ENCODE assay signal across 35 cellular contexts in the genomic region with DNA sequence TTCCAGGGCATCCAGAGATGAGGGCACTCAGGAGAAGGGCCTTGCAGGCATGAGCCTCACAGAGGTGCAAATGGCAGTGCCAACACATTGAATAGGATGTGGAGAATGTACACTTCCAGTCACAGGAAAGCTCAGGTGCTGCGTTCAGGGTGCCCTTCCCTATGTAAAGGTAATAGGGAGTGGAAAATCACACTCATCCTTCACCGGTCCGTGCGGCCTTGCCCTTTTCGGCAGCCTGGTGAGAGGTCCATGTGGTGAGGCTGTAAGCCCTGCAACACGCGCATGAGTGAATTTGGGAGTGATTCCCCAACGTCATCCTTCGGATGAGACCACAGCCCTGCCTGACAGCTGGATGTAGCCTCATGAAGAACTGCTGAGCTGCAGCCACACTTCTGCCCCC.
"Had no signal": no experiment of that assay in that cellular context is flagged by ENCODE, and none has a peak within 500 bp of the region (broad histone marks: within the 10 kb centered on the region; RNA-seq: fewer than 3 reads in every experiment).

No MANE protein-coding gene starts in this region.

- H3K27me3 ChIP-seq: ascending aorta, cardiac muscle cell had no signal

- H3K4me3 Mint-ChIP-seq: activated B cell treated with CpG ODN at 0.5 μM for 24 hours; activated CD4-positive, alpha-beta memory T cell treated with anti-CD3 and anti-CD28 coated beads, Interleukin-2, amount 10 ng/mL, durations not matched to agents 7 days and 5 days; activated CD4-positive, alpha-beta T cell treated with anti-CD3 and anti-CD28 coated beads, Interleukin-2, amount 10 ng/mL, durations not matched to agents 7 days and 5 days; activated CD8-positive, alpha-beta memory T cell treated with anti-CD3 and anti-CD28 coated beads, Interleukin-2, amount 10 ng/mL, durations not matched to agents 7 days and 5 days; activated CD8-positive, alpha-beta T cell treated with anti-CD3 and anti-CD28 coated beads, Interleukin-2, amount 10 ng/mL, durations not matched to agents 7 days and 5 days; activated naive CD4-positive, alpha-beta T cell treated with anti-CD3 and anti-CD28 coated beads, Interleukin-2, amount 10 ng/mL, durations not matched to agents 7 days and 5 days; activated naive CD4-positive, alpha-beta T cell treated with anti-CD3 and anti-CD28 coated beads, Interleukin-2, amount 50 U/mL, for 24 hours; activated naive CD8-positive, alpha-beta T cell; activated naive CD8-positive, alpha-beta T cell treated with anti-CD3 and anti-CD28 coated beads, Interleukin-2, amount 10 ng/mL, durations not matched to agents 7 days and 5 days; activated naive CD8-positive, alpha-beta T cell treated with anti-CD3 and anti-CD28 coated beads, Interleukin-2, amount 50 U/mL, for 24 hours; activated T-cell treated with anti-CD3 and anti-CD28 coated beads, Interleukin-2, amount 50 U/mL, for 24 hours; brain; central memory CD8-positive, alpha-beta T cell; T-helper 1 cell treated with Interleukin-12 subunit alpha and Interleukin-12 subunit beta and Interleukin-4 antibody, amounts not matched to agents 30 μg/mL and 1 μg/mL, for 36 hours; T-helper 2 cell treated with Interferon-gamma antibody and Interleukin-4, amounts not matched to agents 5 μg/mL and 100 μg/mL, for 36 hours had no signal

- H3K27ac ChIP-seq: ascending aorta, cardiac muscle cell, VCaP had no signal

- H3K27ac Mint-ChIP-seq: activated B cell treated with CpG ODN at 0.5 μM for 24 hours; activated CD4-positive, alpha-beta memory T cell treated with anti-CD3 and anti-CD28 coated beads, Interleukin-2, amount 10 ng/mL, durations not matched to agents 7 days and 5 days; activated CD4-positive, alpha-beta T cell treated with anti-CD3 and anti-CD28 coated beads, Interleukin-2, amount 10 ng/mL, durations not matched to agents 7 days and 5 days; activated CD8-positive, alpha-beta memory T cell treated with anti-CD3 and anti-CD28 coated beads, Interleukin-2, amount 10 ng/mL, durations not matched to agents 7 days and 5 days; activated CD8-positive, alpha-beta T cell treated with anti-CD3 and anti-CD28 coated beads, Interleukin-2, amount 10 ng/mL, durations not matched to agents 7 days and 5 days; activated naive CD4-positive, alpha-beta T cell treated with anti-CD3 and anti-CD28 coated beads, Interleukin-2, amount 10 ng/mL, durations not matched to agents 7 days and 5 days; activated naive CD4-positive, alpha-beta T cell treated with anti-CD3 and anti-CD28 coated beads, Interleukin-2, amount 50 U/mL, for 24 hours; activated naive CD8-positive, alpha-beta T cell; activated naive CD8-positive, alpha-beta T cell treated with anti-CD3 and anti-CD28 coated beads, Interleukin-2, amount 10 ng/mL, durations not matched to agents 7 days and 5 days; activated naive CD8-positive, alpha-beta T cell treated with anti-CD3 and anti-CD28 coated beads, Interleukin-2, amount 50 U/mL, for 24 hours; activated T-cell treated with anti-CD3 and anti-CD28 coated beads, Interleukin-2, amount 50 U/mL, for 24 hours; activated T-helper 2 cell treated with anti-CD3 and anti-CD28 coated beads, Interferon-gamma antibody, Interleukin-2, Interleukin-4, amounts not matched to agents 10 μg/mL and 5 μg/mL and 100 μg/mL, durations not matched to agents 14 hours and 24 hours and 36 hours; brain; T-helper 1 cell treated with Interleukin-12 subunit alpha and Interleukin-12 subunit beta and Interleukin-4 antibody, amounts not matched to agents 30 μg/mL and 1 μg/mL, for 36 hours; T-helper 2 cell treated with Interferon-gamma antibody and Interleukin-4, amounts not matched to agents 5 μg/mL and 100 μg/mL, for 36 hours had no signal

- H3K9me3 ChIP-seq: ascending aorta had no signal

- H3K36me3 ChIP-seq: ascending aorta, cardiac muscle cell had no signal

- H3K36me3 Mint-ChIP-seq: activated CD8-positive, alpha-beta memory T cell treated with anti-CD3 and anti-CD28 coated beads, Interleukin-2, amount 10 ng/mL, durations not matched to agents 7 days and 5 days; activated naive CD4-positive, alpha-beta T cell treated with anti-CD3 and anti-CD28 coated beads, Interleukin-2, amount 10 ng/mL, durations not matched to agents 7 days and 5 days; activated naive CD4-positive, alpha-beta T cell treated with anti-CD3 and anti-CD28 coated beads, Interleukin-2, amount 50 U/mL, for 24 hours; activated naive CD8-positive, alpha-beta T cell treated with anti-CD3 and anti-CD28 coated beads, Interleukin-2, amount 10 ng/mL, durations not matched to agents 7 days and 5 days; brain had no signal

- H3K4me3 ChIP-seq: ascending aorta, cardiac muscle cell had no signal

- DNase-seq: activated B cell treated with CpG ODN at 0.5 μM for 24 hours; activated CD4-positive, alpha-beta memory T cell treated with anti-CD3 and anti-CD28 coated beads, Interleukin-2, amount 10 ng/mL, durations not matched to agents 7 days and 5 days; activated CD4-positive, alpha-beta T cell treated with anti-CD3 and anti-CD28 coated beads for 48 hours; activated CD4-positive, alpha-beta T cell treated with anti-CD3 and anti-CD28 coated beads, Interleukin-2, amount 10 ng/mL, durations not matched to agents 7 days and 5 days; activated CD4-positive, alpha-beta T cell treated with anti-CD3 and anti-CD28 coated beads, Interleukin-2, amount 50 U/mL, for 48 hours; activated CD4-positive, CD25-positive, alpha-beta regulatory T cell treated with anti-CD3 and anti-CD28 coated beads, Interleukin-2, amount 50 U/mL, for 72 hours; activated CD8-positive, alpha-beta memory T cell treated with anti-CD3 and anti-CD28 coated beads for 24 hours; activated CD8-positive, alpha-beta memory T cell treated with anti-CD3 and anti-CD28 coated beads, Interleukin-2, amount 10 ng/mL, durations not matched to agents 7 days and 5 days; activated CD8-positive, alpha-beta memory T cell treated with anti-CD3 and anti-CD28 coated beads, Interleukin-2, amount 50 U/mL, for 48 hours; activated CD8-positive, alpha-beta T cell treated with anti-CD3 and anti-CD28 coated beads, Interleukin-2, amount 10 ng/mL, durations not matched to agents 7 days and 5 days; activated effector memory CD4-positive, alpha-beta T cell treated with Interleukin-2 at 50 U/mL for 16 hours; activated gamma-delta T cell; activated naive CD4-positive, alpha-beta T cell treated with anti-CD3 and anti-CD28 coated beads, Interleukin-2, amount 10 ng/mL, durations not matched to agents 7 days and 5 days; activated naive CD4-positive, alpha-beta T cell treated with Interleukin-2 at 50 U/mL for 16 hours; activated naive CD8-positive, alpha-beta T cell treated with anti-CD3 and anti-CD28 coated beads, Interleukin-2, amount 10 ng/mL, durations not matched to agents 7 days and 5 days; activated naive CD8-positive, alpha-beta T cell treated with anti-CD3 and anti-CD28 coated beads, Interleukin-2, amount 50 U/mL, for 24 hours; activated T-cell treated with anti-CD3 and anti-CD28 coated beads, Interleukin-2, amount 50 U/mL, for 24 hours; activated T-cell treated with anti-CD3 and anti-CD28 coated beads, Interleukin-2, amount 50 U/mL, for 48 hours; amygdala; anterior cingulate cortex; caudate nucleus; cerebellar nuclear complex; T-helper 1 cell; T-helper 2 cell; T-helper 9 cell had no signal

- H3K9me3 Mint-ChIP-seq: activated B cell treated with CpG ODN at 0.5 μM for 24 hours; activated CD4-positive, alpha-beta memory T cell treated with anti-CD3 and anti-CD28 coated beads, Interleukin-2, amount 10 ng/mL, durations not matched to agents 7 days and 5 days; activated CD4-positive, alpha-beta T cell treated with anti-CD3 and anti-CD28 coated beads, Interleukin-2, amount 10 ng/mL, durations not matched to agents 7 days and 5 days; activated naive CD4-positive, alpha-beta T cell treated with anti-CD3 and anti-CD28 coated beads, Interleukin-2, amount 10 ng/mL, durations not matched to agents 7 days and 5 days; activated naive CD4-positive, alpha-beta T cell treated with anti-CD3 and anti-CD28 coated beads, Interleukin-2, amount 50 U/mL, for 24 hours; activated naive CD8-positive, alpha-beta T cell treated with anti-CD3 and anti-CD28 coated beads, Interleukin-2, amount 10 ng/mL, durations not matched to agents 7 days and 5 days; activated naive CD8-positive, alpha-beta T cell treated with anti-CD3 and anti-CD28 coated beads, Interleukin-2, amount 50 U/mL, for 24 hours; activated T-cell treated with anti-CD3 and anti-CD28 coated beads, Interleukin-2, amount 50 U/mL, for 24 hours; activated T-helper 2 cell treated with anti-CD3 and anti-CD28 coated beads, Interferon-gamma antibody, Interleukin-2, Interleukin-4, amounts not matched to agents 10 μg/mL and 5 μg/mL and 100 μg/mL, durations not matched to agents 14 hours and 24 hours and 36 hours; brain; central memory CD8-positive, alpha-beta T cell; T-helper 1 cell treated with Interleukin-12 subunit alpha and Interleukin-12 subunit beta and Interleukin-4 antibody, amounts not matched to agents 30 μg/mL and 1 μg/mL, for 36 hours; T-helper 2 cell treated with Interferon-gamma antibody and Interleukin-4, amounts not matched to agents 5 μg/mL and 100 μg/mL, for 36 hours had no signal

- ATAC-seq: activated CD8-positive, alpha-beta memory T cell treated with anti-CD3 and anti-CD28 coated beads, Interleukin-2, amount 10 ng/mL, durations not matched to agents 7 days and 5 days; activated CD8-positive, alpha-beta T cell treated with anti-CD3 and anti-CD28 coated beads, Interleukin-2, amount 10 ng/mL, durations not matched to agents 7 days and 5 days; activated naive CD8-positive, alpha-beta T cell treated with anti-CD3 and anti-CD28 coated beads, Interleukin-2, amount 50 U/mL, for 24 hours had no signal

- H3K4me1 Mint-ChIP-seq: activated CD4-positive, alpha-beta memory T cell treated with anti-CD3 and anti-CD28 coated beads, Interleukin-2, amount 10 ng/mL, durations not matched to agents 7 days and 5 days; activated CD8-positive, alpha-beta memory T cell treated with anti-CD3 and anti-CD28 coated beads, Interleukin-2, amount 10 ng/mL, durations not matched to agents 7 days and 5 days; activated naive CD4-positive, alpha-beta T cell treated with anti-CD3 and anti-CD28 coated beads, Interleukin-2, amount 50 U/mL, for 24 hours; central memory CD8-positive, alpha-beta T cell had no signal
